Comparison of ENCODE assay signal across 1 cellular context in genomic region chr2:175181104-175181876, GRCh38.
A peak's percentile ranks its signal among the peaks of the same experiment; 100 is the strongest.
TF ChIP-seq lines count a peak whose summit lies in the region.

Gene ATP5MC3, minus strand, starts transcription at chr2:175181710. Its CDS starts 317 bp downstream, at chr2:175181393.

TF ChIP-seq in HepG2, 621 proteins besides CTCF, POLR2A, EP300 and RAD21 (continued from another document and continues in another):
- TF ChIP-seq ZNF7 (CRISPR knock-in tag; IDR thresholded peaks at IDR 0.05) (peak; percentile 59; the same call in 1 of the 2 replicates), KLF11 (CRISPR knock-in tag; IDR thresholded peaks at IDR 0.05) (peak; percentile 94), SRSF4 (IDR thresholded peaks at IDR 0.05; ENCODE audit: low read depth, low read length, poor library complexity, severe bottlenecking) (no peak), GFI1 (CRISPR knock-in tag; IDR thresholded peaks at IDR 0.05; ENCODE audit: borderline replicate concordance) (no peak; the same call in 1 of the 2 replicates), ARNT2 (CRISPR knock-in tag; IDR thresholded peaks at IDR 0.05; ENCODE audit: low read depth) (peak; percentile 61; the same call in 1 of the 2 replicates), ZNF30 (CRISPR knock-in tag; IDR thresholded peaks at IDR 0.05) (peak; percentile 83; the same call in 1 of the 2 replicates), IRF9 (CRISPR knock-in tag; IDR thresholded peaks at IDR 0.05; ENCODE audit: borderline replicate concordance) (peak; percentile 91), KAT8 (CRISPR knock-in tag; IDR thresholded peaks at IDR 0.05) (peak; percentile 98), SMAD1 (CRISPR knock-in tag; IDR thresholded peaks at IDR 0.05; ENCODE audit: borderline replicate concordance, low read depth) (peak; percentile 63; the same call in 1 of the 2 replicates), TRAFD1 (CRISPR knock-in tag; IDR thresholded peaks at IDR 0.05; ENCODE audit: borderline replicate concordance) (no peak), AFF4 (CRISPR knock-in tag; IDR thresholded peaks at IDR 0.05) (peak; percentile 59; the same call in 1 of the 2 replicates), ZNF12 (CRISPR knock-in tag; IDR thresholded peaks at IDR 0.05) (peak; percentile 15), MNT (IDR thresholded peaks at IDR 0.05) (no peak), ELF3 (CRISPR knock-in tag; IDR thresholded peaks at IDR 0.05) (peak; percentile 93), PHF20 (CRISPR knock-in tag; IDR thresholded peaks at IDR 0.05) (peak; percentile 96), ZFP91 (CRISPR knock-in tag; IDR thresholded peaks at IDR 0.05; ENCODE audit: borderline replicate concordance) (peak; percentile 94), ZNF17 (CRISPR knock-in tag; IDR thresholded peaks at IDR 0.05) (no peak), JARID2 (CRISPR knock-in tag; IDR thresholded peaks at IDR 0.05; ENCODE audit: insufficient replicate concordance) (no peak), ZNF678 (CRISPR knock-in tag; IDR thresholded peaks at IDR 0.05) (no peak; the same call in 1 of the 2 replicates), ZFAT (CRISPR knock-in tag; conservative IDR thresholded peaks at IDR 0.05) (no peak), BHLHE40 (IDR thresholded peaks at IDR 0.05; ENCODE audit: low read length) (peak; percentile 64), ZFY (CRISPR knock-in tag; IDR thresholded peaks at IDR 0.05) (peak; percentile 96), ZNF432 (CRISPR knock-in tag; IDR thresholded peaks at IDR 0.05; ENCODE audit: borderline replicate concordance) (no peak), SRY (CRISPR knock-in tag; IDR thresholded peaks at IDR 0.05) (peak; percentile 45; the same call in 1 of the 2 replicates), RELA (CRISPR knock-in tag; IDR thresholded peaks at IDR 0.05) (no peak), NFATC3 (CRISPR knock-in tag; IDR thresholded peaks at IDR 0.05) (peak; percentile 54; the same call in 1 of the 2 replicates), KLF15 (CRISPR knock-in tag; IDR thresholded peaks at IDR 0.05; ENCODE audit: borderline replicate concordance) (peak; percentile 93), ZFP62 (CRISPR knock-in tag; IDR thresholded peaks at IDR 0.05) (no peak), HMG20B (CRISPR knock-in tag; conservative IDR thresholded peaks at IDR 0.05) (0 out of 2 replicates have a peak, but pooled peaks have one; percentile 44), ISL2 (CRISPR knock-in tag; IDR thresholded peaks at IDR 0.05) (peak; percentile 74), ZNF343 (CRISPR knock-in tag; IDR thresholded peaks at IDR 0.05) (0 out of 2 replicates have a peak, but pooled peaks have one; percentile 17), ZFP36L2 (CRISPR knock-in tag; IDR thresholded peaks at IDR 0.05) (peak; percentile 91), ZNF207 (IDR thresholded peaks at IDR 0.05; ENCODE audit: borderline replicate concordance) (no peak), CREM (IDR thresholded peaks at IDR 0.05) (peak; percentile 51; the same call in 1 of the 2 replicates), CREM (CRISPR knock-in tag; IDR thresholded peaks at IDR 0.05) (0 out of 2 replicates have a peak, but pooled peaks have one; percentile 20), NFRKB (IDR thresholded peaks at IDR 0.05) (no peak; the same call in 1 of the 2 replicates), ATF7-NPFF (CRISPR knock-in tag; IDR thresholded peaks at IDR 0.05; ENCODE audit: low read depth) (no peak), ZNF563 (CRISPR knock-in tag; IDR thresholded peaks at IDR 0.05) (peak; percentile 46), MZF1 (CRISPR knock-in tag; IDR thresholded peaks at IDR 0.05; ENCODE audit: borderline replicate concordance) (peak; percentile 29; the same call in 1 of the 2 replicates), SOX5 (CRISPR knock-in tag; IDR thresholded peaks at IDR 0.05; ENCODE audit: borderline replicate concordance) (peak; percentile 71), MLX (CRISPR knock-in tag; IDR thresholded peaks at IDR 0.05) (peak; percentile 21; the same call in 1 of the 2 replicates), CAMTA2 (CRISPR knock-in tag; IDR thresholded peaks at IDR 0.05; ENCODE audit: borderline replicate concordance) (peak; percentile 92), ZNF33B (CRISPR knock-in tag; IDR thresholded peaks at IDR 0.05) (0 out of 2 replicates have a peak, but pooled peaks have one; percentile 35), CSRNP1 (CRISPR knock-in tag; IDR thresholded peaks at IDR 0.05) (peak; percentile 89), KDM3A (CRISPR knock-in tag; IDR thresholded peaks at IDR 0.05; ENCODE audit: low read depth) (peak; percentile 98), ZNF414 (CRISPR knock-in tag; IDR thresholded peaks at IDR 0.05) (peak; percentile 89), ZNF629 (CRISPR knock-in tag; conservative IDR thresholded peaks at IDR 0.05) (peak; percentile 36; the same call in 1 of the 2 replicates), NCOA2 (CRISPR knock-in tag; IDR thresholded peaks at IDR 0.05) (peak; percentile 59), RBAK (CRISPR knock-in tag; IDR thresholded peaks at IDR 0.05) (no peak), MEIS2 (CRISPR knock-in tag; IDR thresholded peaks at IDR 0.05) (peak; percentile 77), HBP1 (CRISPR knock-in tag; IDR thresholded peaks at IDR 0.05; ENCODE audit: low read depth) (peak; percentile 58; the same call in 1 of the 2 replicates), ZNF274 (CRISPR knock-in tag; IDR thresholded peaks at IDR 0.05) (peak; percentile 86), PATZ1 (CRISPR knock-in tag; IDR thresholded peaks at IDR 0.05) (peak; percentile 55; the same call in 1 of the 2 replicates)
